Comparison of ENCODE assay signal across 27 cellular contexts in the genomic region with DNA sequence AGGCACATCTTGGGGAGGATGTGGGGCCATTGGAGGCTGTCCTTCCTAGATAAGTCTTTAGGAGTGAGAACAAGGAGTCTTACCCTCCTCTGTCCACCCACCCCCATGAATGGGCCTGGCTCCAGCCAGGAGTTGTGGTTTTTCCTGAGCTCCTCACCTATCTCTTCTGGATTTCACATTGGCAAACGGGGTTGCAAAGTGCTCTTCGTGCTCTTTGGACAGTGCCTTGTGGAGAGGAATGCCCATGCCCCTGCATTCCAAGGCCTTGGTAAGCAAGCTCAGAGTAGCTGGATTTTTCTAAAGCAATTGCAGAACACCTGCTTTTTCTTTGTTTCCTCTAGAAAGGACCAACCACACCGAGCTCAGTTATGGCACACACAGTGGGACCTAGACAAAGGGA.
DNase-seq lines count a peak whose midpoint lies in the region; ATAC-seq, FAIRE-seq and TF ChIP-seq lines count a peak whose summit lies in the region.
"Had no signal": no experiment of that assay in that cellular context is flagged by ENCODE, and none has a peak within 500 bp of the region (broad histone marks: within the 10 kb centered on the region; RNA-seq: fewer than 3 reads in every experiment).

No MANE protein-coding gene starts in this region.

- H4K20me1 ChIP-seq in mammary epithelial cell (ENCODE audit: insufficient read depth, low read length) (no peaks in the 10 kb centered on the region), keratinocyte (ENCODE audit: control insufficient read depth, extremely low read depth, insufficient read depth, low read length) (peaks cover 3% of the 10 kb centered on the region)
- H4K20me1 ChIP-seq: BLaER1 had no signal

- H3K27ac Mint-ChIP-seq in natural killer cell treated with Interleukin-12 subunit alpha and Interleukin-12 subunit beta and Interleukin-15 and Interleukin-18, amount 100 ng/mL, for 72 hours: no peak overlapping the region
- H3K27ac Mint-ChIP-seq: activated naive CD8-positive, alpha-beta T cell; dendritic cell treated with granulocyte-macrophage colony-stimulating factor and Interleukin-4, amounts not matched to agents 40 ng/mL and 50 ng/mL, for 4 days; naive thymus-derived CD8-positive, alpha-beta T cell had no signal

- in situ Hi-C loops in mammary epithelial cell (cut with MboI; ENCODE audit: low sequenced_read_pairs in 2 of 2): loop anchor here (5.0 to 10.0 kb wide), 5 partner anchors 49 to 777 kb away; no protein-coding TSS in a partner anchor

- no peaks in the 10 kb centered on the region for H3K4me1 Mint-ChIP-seq in natural killer cell treated with Interleukin-12 subunit alpha and Interleukin-12 subunit beta and Interleukin-15 and Interleukin-18, amount 100 ng/mL, for 72 hours (ENCODE audit: low read depth in 2 of 2)

- H3K79me2 ChIP-seq in mammary epithelial cell (ENCODE audit: insufficient read depth, low read length) (peaks cover 46% of the 10 kb centered on the region), keratinocyte (ENCODE audit: control insufficient read depth, insufficient read depth, low read length) (peaks cover 25% of the 10 kb centered on the region)

- no peaks in the 10 kb centered on the region for H3K9me3 Mint-ChIP-seq in natural killer cell treated with Interleukin-12 subunit alpha and Interleukin-12 subunit beta and Interleukin-15 and Interleukin-18, amount 100 ng/mL, for 72 hours
- H3K9me3 Mint-ChIP-seq: dendritic cell treated with granulocyte-macrophage colony-stimulating factor and Interleukin-4, amounts not matched to agents 40 ng/mL and 50 ng/mL, for 4 days; naive thymus-derived CD8-positive, alpha-beta T cell had no signal

- no peaks in the 10 kb centered on the region for H3K9me1 ChIP-seq in keratinocyte (ENCODE audit: control insufficient read depth, extremely low read depth, insufficient read depth, low read length)

- peak overlapping the region; percentile 93; the same call in 1 of the 2 replicates for H3K27ac ChIP-seq in HUES64 (ENCODE audit: low read depth, low read length)
- H3K27ac ChIP-seq in mammary epithelial cell (ENCODE audit: insufficient read depth, low read depth, low read length): peak overlapping the region; percentile 99
- H3K27ac ChIP-seq in keratinocyte (ENCODE audit: control insufficient read depth, insufficient read depth, low read length): peak overlapping the region; percentile 85
- peak overlapping the region; percentile 43 for H3K27ac ChIP-seq in thymus (ENCODE audit: low read depth)
- H3K27ac ChIP-seq: BLaER1, right atrium auricular region, spleen had no signal

- no peak for ATAC-seq in natural killer cell treated with Interleukin-12 subunit alpha and Interleukin-12 subunit beta and Interleukin-15 and Interleukin-18, amount 100 ng/mL, for 72 hours
- ATAC-seq: activated CD4-positive, CD25-positive, alpha-beta regulatory T cell treated with anti-CD3 and anti-CD28 coated beads, Interleukin-2, amount 50 U/mL, for 24 hours; left ventricle myocardium superior; naive thymus-derived CD8-positive, alpha-beta T cell had no signal

- H3K9me3 ChIP-seq in HUES64 (ENCODE audit: insufficient read depth, low read depth, low read length) (no peaks in the 10 kb centered on the region), mammary epithelial cell (replicated peaks; ENCODE audit: insufficient read depth, low read length) (no peaks in the 10 kb centered on the region), keratinocyte (ENCODE audit: control insufficient read depth, low read depth, low read length) (no peaks in the 10 kb centered on the region), thymus (ENCODE audit: control insufficient read depth) (no peaks in the 10 kb centered on the region)
- H3K9me3 ChIP-seq: BLaER1, right atrium auricular region, spleen had no signal

- intact Hi-C loops in mammary epithelial cell (cut with micrococcal nuclease): loop anchor here (5.0 to 10.0 kb wide), 2 partner anchors 387 to 624 kb away; no protein-coding TSS in a partner anchor

- BruUV-seq in mammary epithelial cell (replicated peaks; lab: Mats Ljungman, UMichigan): no TSS peak

- DNase-seq in mammary epithelial cell: no peak
- no peak for DNase-seq in keratinocyte (ENCODE audit: low read depth, low spot score)
- no peak for DNase-seq in stimulated activated CD4-positive, alpha-beta T cell treated with anti-CD3 and anti-CD28 coated beads, Interleukin-15, amount 100 ng/mL, for 24 hours
- no peak for DNase-seq in NK-92 (lab: John Stamatoyannopoulos, UW; ENCODE audit: unreplicated experiment)
- DNase-seq in natural killer cell treated with Interleukin-12 subunit alpha and Interleukin-12 subunit beta and Interleukin-15 and Interleukin-18, amount 100 ng/mL, for 72 hours (ENCODE audit: low spot score): no peak
- DNase-seq in cerebellum (ENCODE audit: low spot score): no peak
- DNase-seq: activated CD4-positive, alpha-beta T cell treated with anti-CD3 and anti-CD28 coated beads, Interleukin-2, amount 50 U/mL, for 48 hours; activated CD8-positive, alpha-beta memory T cell treated with anti-CD3 and anti-CD28 coated beads, Interleukin-2, amount 50 U/mL, for 48 hours; aorta; caudate nucleus; islet precursor cell; left ventricle myocardium superior; midbrain; naive thymus-derived CD8-positive, alpha-beta T cell; NCI-H1092; NCI-H1694 treated with DMSO at 0.1 percent for 48 hours; NCI-H2171 treated with DMSO at 0.1 percent for 48 hours; NCI-H524; spleen; stimulated activated CD4-positive, alpha-beta T cell treated with anti-CD3 and anti-CD28 coated beads, Interleukin-4, amount 100 ng/mL, for 1 hour had no signal

- H3K27me3 Mint-ChIP-seq in natural killer cell treated with Interleukin-12 subunit alpha and Interleukin-12 subunit beta and Interleukin-15 and Interleukin-18, amount 100 ng/mL, for 72 hours: peaks cover 11 to 12% of the 10 kb centered on the region in 2 donors

- no peak overlapping the region for H3K9ac ChIP-seq in HUES64 (ENCODE audit: low read depth, low read length)
- H3K9ac ChIP-seq in mammary epithelial cell (ENCODE audit: insufficient read depth, low read length): peak overlapping the region; percentile 100
- H3K9ac ChIP-seq in keratinocyte (ENCODE audit: control insufficient read depth, extremely low read depth, insufficient read depth, low read length): peak overlapping the region; percentile 98
- H3K9ac ChIP-seq: BLaER1 had no signal

- 98% methylated on average over 3 of the region's 3 CpGs for WGBS in HUES64
- WGBS in mammary epithelial cell (ENCODE audit: low coverage, missing lambda C conversion rate): 2% methylated on average over 3 of the region's 3 CpGs
- 95% methylated on average over 3 of the region's 3 CpGs for WGBS in thymus

- H3K4me1 ChIP-seq in HUES64 (ENCODE audit: insufficient read depth, low read length): peaks cover 87% of the 10 kb centered on the region
- H3K4me1 ChIP-seq in mammary epithelial cell (ENCODE audit: insufficient read depth, low read length): peaks cover 69% of the 10 kb centered on the region
- peaks cover 57% of the 10 kb centered on the region for H3K4me1 ChIP-seq in keratinocyte (ENCODE audit: control insufficient read depth, extremely low read depth, insufficient read depth, low read length)
- H3K4me1 ChIP-seq in thymus (ENCODE audit: control insufficient read depth, insufficient read depth, low read length): no peaks in the 10 kb centered on the region
- H3K4me1 ChIP-seq: right atrium auricular region, spleen had no signal

- H3K36me3 ChIP-seq in HUES64 (ENCODE audit: insufficient read depth, low read length): peaks cover 18% of the 10 kb centered on the region
- peaks cover 26% of the 10 kb centered on the region for H3K36me3 ChIP-seq in mammary epithelial cell (ENCODE audit: insufficient read depth, low read length)
- H3K36me3 ChIP-seq in keratinocyte (ENCODE audit: control insufficient read depth in 2 of 2, extremely low read depth in 1 of 2, insufficient read depth in 2 of 2, low read length in 2 of 2): peaks cover 13 to 28% of the 10 kb centered on the region in 2 experiments
- no peaks in the 10 kb centered on the region for H3K36me3 ChIP-seq in thymus (ENCODE audit: control insufficient read depth, insufficient read depth)
- H3K36me3 ChIP-seq: BLaER1, right atrium auricular region, spleen had no signal

- TF ChIP-seq CTCF in mammary epithelial cell (conservative IDR thresholded peaks at IDR 0.05 in 1 of 2, IDR thresholded peaks at IDR 0.05 in 1 of 2; ENCODE audit: extremely low read depth in 1 of 2, insufficient read depth in 1 of 2, low read depth in 1 of 2, low read length in 2 of 2): no peak
- TF ChIP-seq CTCF in keratinocyte (optimal IDR thresholded peaks at IDR 0.05 in 1 of 3, IDR thresholded peaks at IDR 0.05 in 1 of 3, conservative IDR thresholded peaks at IDR 0.05 in 1 of 3; ENCODE audit: extremely low read depth in 1 of 3, insufficient read depth in 2 of 3, low read length in 3 of 3): no peak

- H3K4me2 ChIP-seq in mammary epithelial cell (ENCODE audit: insufficient read depth, low read depth, low read length): peak overlapping the region; percentile 91
- peak overlapping the region; percentile 99 for H3K4me2 ChIP-seq in keratinocyte (ENCODE audit: control insufficient read depth, extremely low read depth, insufficient read depth, low read depth, low read length)
- H3K4me2 ChIP-seq: BLaER1 had no signal

- CTCF ChIA-PET in mammary epithelial cell (lab: Charles Lee; ENCODE audit: low non-redundant PET): no interaction called here

- dilution Hi-C loops in mammary epithelial cell (cut with HindIII; ENCODE audit: low sequenced_read_pairs): no loop called here
- dilution Hi-C loops in keratinocyte (cut with MboI; ENCODE audit: extremely low pct_ligation_motif_present, low sequenced_read_pairs): no loop called here

- H2AFZ ChIP-seq in mammary epithelial cell (ENCODE audit: low read depth, low read length) (no peak overlapping the region), keratinocyte (ENCODE audit: control insufficient read depth, low read length) (no peak overlapping the region)

- no peak overlapping the region for H3K4me3 Mint-ChIP-seq in natural killer cell treated with Interleukin-12 subunit alpha and Interleukin-12 subunit beta and Interleukin-15 and Interleukin-18, amount 100 ng/mL, for 72 hours
- H3K4me3 Mint-ChIP-seq: activated naive CD8-positive, alpha-beta T cell; dendritic cell treated with granulocyte-macrophage colony-stimulating factor and Interleukin-4, amounts not matched to agents 40 ng/mL and 50 ng/mL, for 4 days; naive thymus-derived CD8-positive, alpha-beta T cell had no signal

- H3K4me3 ChIP-seq in HUES64 (ENCODE audit: low read length) (peak overlapping the region; percentile 60), mammary epithelial cell (replicated peaks in 1 of 3; ENCODE audit: insufficient read depth in 1 of 3, low read depth in 2 of 3, low read length in 3 of 3) (peak overlapping the region; percentile 52 to 98 (median 94)), keratinocyte (ENCODE audit: control insufficient read depth in 2 of 3, extremely low read depth in 1 of 3, insufficient read depth in 2 of 3, low read depth in 1 of 3, low read length in 3 of 3) (peak overlapping the region; percentile 63 to 88 (median 72)), thymus (ENCODE audit: low read length) (no peak overlapping the region)
- H3K4me3 ChIP-seq: BLaER1, right atrium auricular region, spleen had no signal

- FAIRE-seq in keratinocyte (lab: Jason Lieb, UNC): no peak

- no peaks in the 10 kb centered on the region for H3K27me3 ChIP-seq in HUES64 (ENCODE audit: insufficient read depth, low read length)
- no peaks in the 10 kb centered on the region for H3K27me3 ChIP-seq in mammary epithelial cell (ENCODE audit: insufficient read depth, low read length)
- H3K27me3 ChIP-seq in keratinocyte (ENCODE audit: control insufficient read depth, extremely low read depth, insufficient read depth, low read length): no peaks in the 10 kb centered on the region
- H3K27me3 ChIP-seq in thymus (ENCODE audit: control insufficient read depth, insufficient read depth): no peaks in the 10 kb centered on the region
- H3K27me3 ChIP-seq: BLaER1, right atrium auricular region had no signal

- no peaks in the 10 kb centered on the region for H3K36me3 Mint-ChIP-seq in natural killer cell treated with Interleukin-12 subunit alpha and Interleukin-12 subunit beta and Interleukin-15 and Interleukin-18, amount 100 ng/mL, for 72 hours
- H3K36me3 Mint-ChIP-seq: activated naive CD8-positive, alpha-beta T cell; naive thymus-derived CD8-positive, alpha-beta T cell had no signal

Comparison
In these comparisons a context has a peak if more than half of its experiments do, and no peak if none do; other contexts are left out.
1. H3K27ac ChIP-seq: peak in every context shown above with its lines; median percentile 99 in mammary epithelial cell; 93 in HUES64; 85 in keratinocyte; 43 in thymus.